ENCODE assay signal across 9 cellular contexts in the genomic region with DNA sequence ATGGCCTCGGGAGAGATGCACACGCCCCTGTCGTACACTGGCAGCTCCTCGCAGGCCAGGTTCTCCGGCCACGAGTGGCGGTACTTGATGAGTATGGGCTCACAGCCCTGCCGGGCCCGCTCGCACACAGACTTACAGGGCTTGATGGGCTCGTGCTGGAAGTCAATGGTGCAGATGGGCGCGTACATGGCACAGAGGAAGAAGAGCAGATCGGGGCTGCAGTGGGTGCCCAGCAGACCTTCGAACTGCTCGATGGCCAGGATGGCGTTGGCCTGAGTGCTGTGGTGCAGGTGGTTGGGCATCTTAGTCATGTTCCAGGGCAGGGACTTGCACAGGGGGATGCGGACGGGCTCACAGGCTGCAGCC. TPM values are rescaled to one million over a fixed set of nuclear protein-coding genes. Genes with fewer than 3 reads are reported as not detected.
A peak's percentile ranks its signal among the peaks of the same experiment; 100 is the strongest.
DNase-seq lines count a peak whose midpoint lies in the region; ATAC-seq and TF ChIP-seq lines count a peak whose summit lies in the region.
"Had no signal": no experiment of that assay in that cellular context is flagged by ENCODE, and none has a peak within 500 bp of the region (broad histone marks: within the 10 kb centered on the region; RNA-seq: fewer than 3 reads in every experiment).

No MANE protein-coding gene starts in this region.

- H3K9me3 Mint-ChIP-seq in activated T-helper 17 cell treated with anti-CD3 and anti-CD28 coated beads, Interleukin-2, amount 50 U/mL, for 72 hours = no peaks in the 10 kb centered on the region

- CTCF ChIA-PET in HEK293 (lab: Yijun Ruan, JAX) = interaction anchor here (0.8 to 0.9 kb wide), 2 partner anchors 23 to 99 kb away, joined by 3 read pairs; no protein-coding TSS in a partner anchor

- H3K4me3 ChIP-seq in HEK293 (ENCODE audit: low read depth, low read length) (no peak overlapping the region), right atrium auricular region (peak overlapping the region; percentile 36 to 53), skeletal muscle tissue (ENCODE audit: low read length in 3 of 3) (peak overlapping the region; percentile 63 to 85 (median 79))

- peaks cover 11% of the 10 kb centered on the region for H3K4me1 Mint-ChIP-seq in activated T-helper 17 cell treated with anti-CD3 and anti-CD28 coated beads, Interleukin-2, amount 50 U/mL, for 72 hours

- H3K27ac Mint-ChIP-seq in activated T-helper 17 cell treated with anti-CD3 and anti-CD28 coated beads, Interleukin-2, amount 50 U/mL, for 72 hours = no peak overlapping the region

- H3K4me1 ChIP-seq in HEK293 (ENCODE audit: control insufficient read depth, insufficient read depth, low read length) = peaks cover 10% of the 10 kb centered on the region
- peaks cover 0 to 18% of the 10 kb centered on the region in 2 donors for H3K4me1 ChIP-seq in right atrium auricular region
- peaks cover 16 to 21% (median 17%) of the 10 kb centered on the region in 3 donors for H3K4me1 ChIP-seq in skeletal muscle tissue (ENCODE audit: control insufficient read depth in 3 of 3, insufficient read depth in 3 of 3, low read length in 3 of 3)

- H3K27me3 ChIP-seq in right atrium auricular region (no peaks in the 10 kb centered on the region), skeletal muscle tissue (ENCODE audit: control insufficient read depth in 3 of 3, insufficient read depth in 3 of 3, low read length in 3 of 3) (no peaks in the 10 kb centered on the region)

- H3K9me3 ChIP-seq in HEK293 (ENCODE audit: control insufficient read depth, insufficient read depth, low read depth, low read length) (no peaks in the 10 kb centered on the region), right atrium auricular region (no peaks in the 10 kb centered on the region), skeletal muscle tissue (ENCODE audit: control insufficient read depth in 3 of 3, low read length in 3 of 3) (no peaks in the 10 kb centered on the region)

- POLR2A ChIA-PET in HEK293 (lab: Yijun Ruan, JAX) = interaction anchor here (1.3 to 2.1 kb wide), 2 partner anchors 8 to 47 kb away, joined by 4 to 6 read pairs; no protein-coding TSS in a partner anchor

- H3K27me3 Mint-ChIP-seq in activated T-helper 17 cell treated with anti-CD3 and anti-CD28 coated beads, Interleukin-2, amount 50 U/mL, for 72 hours = peaks cover 55% of the 10 kb centered on the region

- H3K36me3 ChIP-seq in HEK293 (ENCODE audit: control insufficient read depth in 2 of 2, insufficient read depth in 1 of 2, low read length in 2 of 2) (no peaks in the 10 kb centered on the region), right atrium auricular region (no peaks in the 10 kb centered on the region), skeletal muscle tissue (ENCODE audit: control insufficient read depth in 3 of 3, insufficient read depth in 3 of 3, low read length in 3 of 3) (no peaks in the 10 kb centered on the region)

- DNase-seq in right atrium auricular region (ENCODE audit: low spot score) (no peak), putamen (ENCODE audit: low spot score) (no peak), GF-D8 (lab: John Stamatoyannopoulos, UW) (no peak), COLO829 (ENCODE audit: low spot score) (no peak)
- DNase-seq: effector CD4-positive, alpha-beta T cell had no signal

- peak overlapping the region; percentile 63 to 88 (median 66) for H3K9ac ChIP-seq in skeletal muscle tissue (ENCODE audit: low read depth in 1 of 3, low read length in 3 of 3)

- H3K27ac ChIP-seq in HEK293 (ENCODE audit: extremely low read depth, low read depth, low read length) = no peak overlapping the region
- H3K27ac ChIP-seq in right atrium auricular region = peak overlapping the region; percentile 47 to 62
- H3K27ac ChIP-seq in skeletal muscle tissue (ENCODE audit: low read depth, low read length) = no peak overlapping the region

- TF ChIP-seq CTCF in HEK293 (tag by site-specific recombination; IDR thresholded peaks at IDR 0.05) (no peak), right atrium auricular region (IDR thresholded peaks at IDR 0.05) (no peak)

- ATAC-seq in activated T-helper 17 cell treated with anti-CD3 and anti-CD28 coated beads, Interleukin-2, amount 50 U/mL, for 72 hours (replicated peaks) = peak; percentile 5
- no peak for ATAC-seq in GM21360 (IDR thresholded peaks at IDR 0.05; ENCODE audit: unreplicated experiment)

- H3K4me3 Mint-ChIP-seq in activated T-helper 17 cell treated with anti-CD3 and anti-CD28 coated beads, Interleukin-2, amount 50 U/mL, for 72 hours = peak overlapping the region; percentile 32

- no peaks in the 10 kb centered on the region for H3K36me3 Mint-ChIP-seq in activated T-helper 17 cell treated with anti-CD3 and anti-CD28 coated beads, Interleukin-2, amount 50 U/mL, for 72 hours (ENCODE audit: low read depth)

TF ChIP-seq in HEK293, 187 proteins besides CTCF, POLR2A, EP300 and RAD21 (continues in another document):
- TF ChIP-seq SETDB1 (IDR thresholded peaks at IDR 0.05; ENCODE audit: insufficient read length, low read length) (no peak), EGR2 (tag by site-specific recombination; IDR thresholded peaks at IDR 0.05; ENCODE audit: low read depth) (no peak)
- TF ChIP-seq, protein P1, sequence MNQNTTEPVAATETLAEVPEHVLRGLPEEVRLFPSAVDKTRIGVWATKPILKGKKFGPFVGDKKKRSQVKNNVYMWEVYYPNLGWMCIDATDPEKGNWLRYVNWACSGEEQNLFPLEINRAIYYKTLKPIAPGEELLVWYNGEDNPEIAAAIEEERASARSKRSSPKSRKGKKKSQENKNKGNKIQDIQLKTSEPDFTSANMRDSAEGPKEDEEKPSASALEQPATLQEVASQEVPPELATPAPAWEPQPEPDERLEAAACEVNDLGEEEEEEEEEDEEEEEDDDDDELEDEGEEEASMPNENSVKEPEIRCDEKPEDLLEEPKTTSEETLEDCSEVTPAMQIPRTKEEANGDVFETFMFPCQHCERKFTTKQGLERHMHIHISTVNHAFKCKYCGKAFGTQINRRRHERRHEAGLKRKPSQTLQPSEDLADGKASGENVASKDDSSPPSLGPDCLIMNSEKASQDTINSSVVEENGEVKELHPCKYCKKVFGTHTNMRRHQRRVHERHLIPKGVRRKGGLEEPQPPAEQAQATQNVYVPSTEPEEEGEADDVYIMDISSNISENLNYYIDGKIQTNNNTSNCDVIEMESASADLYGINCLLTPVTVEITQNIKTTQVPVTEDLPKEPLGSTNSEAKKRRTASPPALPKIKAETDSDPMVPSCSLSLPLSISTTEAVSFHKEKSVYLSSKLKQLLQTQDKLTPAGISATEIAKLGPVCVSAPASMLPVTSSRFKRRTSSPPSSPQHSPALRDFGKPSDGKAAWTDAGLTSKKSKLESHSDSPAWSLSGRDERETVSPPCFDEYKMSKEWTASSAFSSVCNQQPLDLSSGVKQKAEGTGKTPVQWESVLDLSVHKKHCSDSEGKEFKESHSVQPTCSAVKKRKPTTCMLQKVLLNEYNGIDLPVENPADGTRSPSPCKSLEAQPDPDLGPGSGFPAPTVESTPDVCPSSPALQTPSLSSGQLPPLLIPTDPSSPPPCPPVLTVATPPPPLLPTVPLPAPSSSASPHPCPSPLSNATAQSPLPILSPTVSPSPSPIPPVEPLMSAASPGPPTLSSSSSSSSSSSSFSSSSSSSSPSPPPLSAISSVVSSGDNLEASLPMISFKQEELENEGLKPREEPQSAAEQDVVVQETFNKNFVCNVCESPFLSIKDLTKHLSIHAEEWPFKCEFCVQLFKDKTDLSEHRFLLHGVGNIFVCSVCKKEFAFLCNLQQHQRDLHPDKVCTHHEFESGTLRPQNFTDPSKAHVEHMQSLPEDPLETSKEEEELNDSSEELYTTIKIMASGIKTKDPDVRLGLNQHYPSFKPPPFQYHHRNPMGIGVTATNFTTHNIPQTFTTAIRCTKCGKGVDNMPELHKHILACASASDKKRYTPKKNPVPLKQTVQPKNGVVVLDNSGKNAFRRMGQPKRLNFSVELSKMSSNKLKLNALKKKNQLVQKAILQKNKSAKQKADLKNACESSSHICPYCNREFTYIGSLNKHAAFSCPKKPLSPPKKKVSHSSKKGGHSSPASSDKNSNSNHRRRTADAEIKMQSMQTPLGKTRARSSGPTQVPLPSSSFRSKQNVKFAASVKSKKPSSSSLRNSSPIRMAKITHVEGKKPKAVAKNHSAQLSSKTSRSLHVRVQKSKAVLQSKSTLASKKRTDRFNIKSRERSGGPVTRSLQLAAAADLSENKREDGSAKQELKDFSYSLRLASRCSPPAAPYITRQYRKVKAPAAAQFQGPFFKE (tag by site-specific recombination; IDR thresholded peaks at IDR 0.05; ENCODE audit: borderline replicate concordance) = no peak

RNA-seq across cellular contexts. Expression of gene FRZB, which starts 0.4 kb away (rescaled TPM):
- not detected for total RNA-seq in activated T-helper 17 cell treated with anti-CD3 and anti-CD28 coated beads, Interleukin-2, amount 50 U/mL, for 72 hours
- 1 to 10 TPM; 1.8 to 2.4 TPM for total RNA-seq in right atrium auricular region
- 6.8 TPM for total RNA-seq in skeletal muscle tissue

Comparison
In these comparisons a context has a peak if more than half of its experiments do, and no peak if none do; other contexts are left out.
1. H3K27ac ChIP-seq: peak in right atrium auricular region (2 of 2); none in HEK293 (single experiment) and skeletal muscle tissue (single experiment).